In genomic region chr13:44715287-44716224, GRCh38 we compare ENCODE assay signal across 14 cellular contexts.
A peak's percentile ranks its signal among the peaks of the same experiment; 100 is the strongest.
DNase-seq lines count a peak whose midpoint lies in the region; ATAC-seq and TF ChIP-seq lines count a peak whose summit lies in the region.
"Had no signal": no experiment of that assay in that cellular context is flagged by ENCODE, and none has a peak within 500 bp of the region (broad histone marks: within the 10 kb centered on the region; RNA-seq: fewer than 3 reads in every experiment).

No MANE protein-coding gene starts in this region.

- TF ChIP-seq CTCF in SK-N-SH (IDR thresholded peaks at IDR 0.05) (no peak), foreskin keratinocyte (conservative IDR thresholded peaks at IDR 0.05) (no peak), mucosa of descending colon (IDR thresholded peaks at IDR 0.05) (no peak)

- no peaks in the 10 kb centered on the region for H3K9me2 ChIP-seq in SK-N-SH

- H3K4me2 ChIP-seq in SK-N-SH, result peak overlapping the region; percentile 50

- H3K4me3 ChIP-seq in SK-N-SH (ENCODE audit: low read depth in 2 of 2, low read length in 1 of 2) (peak overlapping the region in 1 of 2 experiments; percentile 9; a peak in 1 of 4 replicates), aorta (ENCODE audit: low read length in 2 of 2) (no peak overlapping the region), mucosa of descending colon (no peak overlapping the region)
- H3K4me3 ChIP-seq: SK-N-MC, stomach had no signal

- H3K9me3 ChIP-seq in SK-N-SH (no peaks in the 10 kb centered on the region), aorta (ENCODE audit: control insufficient read depth, low read length) (no peaks in the 10 kb centered on the region), mucosa of descending colon (no peaks in the 10 kb centered on the region)
- H3K9me3 ChIP-seq: stomach had no signal

- peak; percentile 14 to 81; a peak in 3 of 4 replicates for TF ChIP-seq EP300 in SK-N-SH (IDR thresholded peaks at IDR 0.05; ENCODE audit: borderline replicate concordance in 1 of 2, low read depth in 1 of 2, low read length in 1 of 2)

- H2AFZ ChIP-seq in SK-N-SH (ENCODE audit: low read depth), result peak overlapping the region; percentile 62

- H3K27me3 ChIP-seq in SK-N-SH (ENCODE audit: insufficient read depth) (no peaks in the 10 kb centered on the region), foreskin keratinocyte (no peaks in the 10 kb centered on the region), aorta (ENCODE audit: control insufficient read depth in 1 of 2, insufficient read depth in 2 of 2, low read length in 1 of 2) (no peaks in the 10 kb centered on the region)
- H3K27me3 ChIP-seq: stomach had no signal

- intact Hi-C loops in aorta (cut with DNase I) (loop anchor here in 1 of 2 donors (2.0 kb wide), 2 partner anchors 139 to 207 kb away; partner anchors contain the start of gene TSC22D1), mucosa of descending colon (cut with DNase I, micrococcal nuclease) (no loop called here)

- ATAC-seq in foreskin keratinocyte, result no peak
- ATAC-seq in aorta (ENCODE audit: low FRiP score), result no peak
- no peak for ATAC-seq in mucosa of descending colon
- ATAC-seq in GM21619 (IDR thresholded peaks at IDR 0.05; ENCODE audit: unreplicated experiment), result no peak
- ATAC-seq: activated CD8-positive, alpha-beta T cell treated with anti-CD3 and anti-CD28 coated beads, Interleukin-2, amount 10 ng/mL, durations not matched to agents 7 days and 5 days had no signal

- H3K27ac ChIP-seq in SK-N-SH (ENCODE audit: low read depth in 2 of 2, low read length in 1 of 2) (peak overlapping the region; percentile 93 to 98), foreskin keratinocyte (peak overlapping the region; percentile 16), aorta (ENCODE audit: low read depth in 1 of 2, low read length in 2 of 2) (peak overlapping the region; percentile 79 to 82)
- H3K27ac ChIP-seq: SK-N-MC had no signal

- H3K4me1 ChIP-seq in SK-N-SH (ENCODE audit: control insufficient read depth in 1 of 2, insufficient read depth in 2 of 2, low read depth in 1 of 2, low read length in 1 of 2) (peaks cover 14 to 30% of the 10 kb centered on the region in 2 experiments; a peak in 3 of 4 replicates), foreskin keratinocyte (peaks cover 47% of the 10 kb centered on the region), aorta (ENCODE audit: control insufficient read depth in 1 of 2, insufficient read depth in 2 of 2, low read length in 2 of 2) (peaks cover 4 to 15% of the 10 kb centered on the region in 2 donors), mucosa of descending colon (ENCODE audit: low read depth) (no peaks in the 10 kb centered on the region)

- H3K79me2 ChIP-seq in SK-N-SH (ENCODE audit: insufficient read depth), result peaks cover 6% of the 10 kb centered on the region

- POLR2A ChIA-PET in SK-N-SH (lab: Yijun Ruan, JAX), result no interaction called here

- H3K9ac ChIP-seq in SK-N-SH, result peak overlapping the region; percentile 7; the same call in 1 of the 2 replicates

- CTCF ChIA-PET in SK-N-SH (lab: Yijun Ruan, JAX), result interaction anchor here (1.3 kb wide), 1 partner anchor 23 kb away, joined by 3 read pairs; no protein-coding TSS in a partner anchor

- peaks cover 60% of the 10 kb centered on the region for H3F3A ChIP-seq in SK-N-SH (replicated peaks; ENCODE audit: insufficient read depth)

- H3K36me3 ChIP-seq in SK-N-SH (replicated peaks in 1 of 2; ENCODE audit: control insufficient read depth in 1 of 2, insufficient read depth in 2 of 2, low read length in 1 of 2), result no peaks in the 10 kb centered on the region
- no peaks in the 10 kb centered on the region for H3K36me3 ChIP-seq in aorta (ENCODE audit: control insufficient read depth in 1 of 2, insufficient read depth in 2 of 2, low read length in 1 of 2)
- no peaks in the 10 kb centered on the region for H3K36me3 ChIP-seq in mucosa of descending colon (ENCODE audit: low read depth)
- H3K36me3 ChIP-seq: stomach had no signal

- H4K20me1 ChIP-seq in SK-N-SH (ENCODE audit: insufficient read depth), result no peaks in the 10 kb centered on the region

- peak; percentile 11 for DNase-seq in NCI-H2029 (lab: John Stamatoyannopoulos, UW)
- no peak for DNase-seq in NCI-H2029 treated with DMSO at 0.1 percent for 48 hours (lab: John Stamatoyannopoulos, UW)
- DNase-seq in SK-N-SH, result peak; percentile 56
- peak in 1 of 2 donors; percentile 25 for DNase-seq in foreskin keratinocyte
- no peak for DNase-seq in aorta
- no peak for DNase-seq in mucosa of descending colon
- no peak for DNase-seq in germinal center (ENCODE audit: low spot score)
- DNase-seq: activated CD8-positive, alpha-beta T cell treated with anti-CD3 and anti-CD28 coated beads, Interleukin-2, amount 10 ng/mL, durations not matched to agents 7 days and 5 days; activated gamma-delta T cell treated with Interleukin-2 at 50 U/mL for 16 hours; NCI-H1436; NK-92 treated with Interleukin-12 subunit alpha and Interleukin-12 subunit beta, amount 100 ng/mL, for 24 hours; stomach had no signal

- TF ChIP-seq RAD21 in SK-N-SH (IDR thresholded peaks at IDR 0.05; ENCODE audit: low read length), result no peak; the same call in 1 of the 2 replicates

- 17% methylated on average over 11 of the region's 11 CpGs for WGBS in SK-N-SH (ENCODE audit: low lambda C conversion rate)
- WGBS in aorta, 2 donors, result 18 to 21% methylated on average over 11 of the region's 11 CpGs

TF ChIP-seq in SK-N-SH, 30 proteins besides CTCF, POLR2A, EP300 and RAD21 (continues in another document):
- TF ChIP-seq RCOR1 (IDR thresholded peaks at IDR 0.05; ENCODE audit: low read length) (peak; percentile 85), MEF2A (IDR thresholded peaks at IDR 0.05; ENCODE audit: borderline replicate concordance, low read depth) (no peak), JUND (IDR thresholded peaks at IDR 0.05) (no peak), MXI1 (IDR thresholded peaks at IDR 0.05; ENCODE audit: low read depth, low read length) (no peak; the same call in 1 of the 2 replicates), MAX (IDR thresholded peaks at IDR 0.05; ENCODE audit: low read depth) (0 out of 2 replicates have a peak, but pooled peaks have one; percentile 22), GABPA (IDR thresholded peaks at IDR 0.05; ENCODE audit: low read depth) (no peak), REST (IDR thresholded peaks at IDR 0.05; ENCODE audit: low read depth, low read length) (no peak), IRF3 (IDR thresholded peaks at IDR 0.05; ENCODE audit: low read depth, low read length) (no peak), ELF1 (IDR thresholded peaks at IDR 0.05) (no peak), FOXM1 (IDR thresholded peaks at IDR 0.05; ENCODE audit: low read depth) (no peak), CHD2 (IDR thresholded peaks at IDR 0.05; ENCODE audit: low read length, partially characterized antibody) (peak; percentile 11), TCF12 (IDR thresholded peaks at IDR 0.05) (peak; percentile 89), POLR2AphosphoS5 (IDR thresholded peaks at IDR 0.05; ENCODE audit: low read depth, low read length) (peak; percentile 42; the same call in 1 of the 2 replicates)

Comparison
In these comparisons a context has a peak if more than half of its experiments do, and no peak if none do; other contexts are left out.
1. DNase-seq: peak in NCI-H2029 (single experiment) and SK-N-SH (single experiment); none in NCI-H2029 treated with DMSO at 0.1 percent for 48 hours (single experiment), aorta (0 of 2), mucosa of descending colon (0 of 3) and germinal center (single experiment).
2. H3K27ac ChIP-seq: peak in every context shown above with its lines; median percentile 96 in SK-N-SH; 80 in aorta; 16 in foreskin keratinocyte.